1 cellular context compared by ENCODE assay signal in the genomic region with DNA sequence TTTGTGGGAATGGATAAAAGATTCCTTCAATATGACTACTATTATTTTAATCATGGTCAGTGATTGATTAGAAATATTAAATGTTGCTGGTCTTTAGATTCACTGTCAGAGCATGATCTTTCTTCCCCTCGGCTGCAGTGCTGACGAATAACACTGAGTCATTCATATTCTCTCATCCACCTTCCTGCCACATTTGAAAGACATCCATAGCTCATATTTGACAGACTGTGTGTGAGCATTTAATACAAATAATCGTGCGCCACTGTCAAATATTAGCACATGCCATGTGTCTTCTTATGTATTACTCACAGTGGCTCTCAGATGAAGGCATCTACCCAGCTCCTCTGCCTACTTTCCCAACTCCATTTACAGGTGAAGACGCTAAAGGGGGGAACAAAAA.
TF ChIP-seq lines count a peak whose summit lies in the region.

No MANE protein-coding gene starts in this region.

TF ChIP-seq in GM23338, 12 proteins besides CTCF, POLR2A, EP300 and RAD21 (continued from another document):
- TF ChIP-seq ZNF462 (CRISPR knock-in tag; IDR thresholded peaks at IDR 0.05) (no peak), POLR2AphosphoS5 (IDR thresholded peaks at IDR 0.05; ENCODE audit: low read depth) (no peak), ZNF114 (CRISPR knock-in tag; IDR thresholded peaks at IDR 0.05) (no peak), ETS1 (IDR thresholded peaks at IDR 0.05) (no peak), JUNB (IDR thresholded peaks at IDR 0.05; ENCODE audit: unreplicated experiment) (no peak), NANOG (IDR thresholded peaks at IDR 0.05; ENCODE audit: borderline replicate concordance) (no peak), EZH2 (IDR thresholded peaks at IDR 0.05; ENCODE audit: low read depth, unreplicated experiment) (no peak), EZH2phosphoT487 (IDR thresholded peaks at IDR 0.05; ENCODE audit: unreplicated experiment) (no peak)
- TF ChIP-seq, protein P1, sequence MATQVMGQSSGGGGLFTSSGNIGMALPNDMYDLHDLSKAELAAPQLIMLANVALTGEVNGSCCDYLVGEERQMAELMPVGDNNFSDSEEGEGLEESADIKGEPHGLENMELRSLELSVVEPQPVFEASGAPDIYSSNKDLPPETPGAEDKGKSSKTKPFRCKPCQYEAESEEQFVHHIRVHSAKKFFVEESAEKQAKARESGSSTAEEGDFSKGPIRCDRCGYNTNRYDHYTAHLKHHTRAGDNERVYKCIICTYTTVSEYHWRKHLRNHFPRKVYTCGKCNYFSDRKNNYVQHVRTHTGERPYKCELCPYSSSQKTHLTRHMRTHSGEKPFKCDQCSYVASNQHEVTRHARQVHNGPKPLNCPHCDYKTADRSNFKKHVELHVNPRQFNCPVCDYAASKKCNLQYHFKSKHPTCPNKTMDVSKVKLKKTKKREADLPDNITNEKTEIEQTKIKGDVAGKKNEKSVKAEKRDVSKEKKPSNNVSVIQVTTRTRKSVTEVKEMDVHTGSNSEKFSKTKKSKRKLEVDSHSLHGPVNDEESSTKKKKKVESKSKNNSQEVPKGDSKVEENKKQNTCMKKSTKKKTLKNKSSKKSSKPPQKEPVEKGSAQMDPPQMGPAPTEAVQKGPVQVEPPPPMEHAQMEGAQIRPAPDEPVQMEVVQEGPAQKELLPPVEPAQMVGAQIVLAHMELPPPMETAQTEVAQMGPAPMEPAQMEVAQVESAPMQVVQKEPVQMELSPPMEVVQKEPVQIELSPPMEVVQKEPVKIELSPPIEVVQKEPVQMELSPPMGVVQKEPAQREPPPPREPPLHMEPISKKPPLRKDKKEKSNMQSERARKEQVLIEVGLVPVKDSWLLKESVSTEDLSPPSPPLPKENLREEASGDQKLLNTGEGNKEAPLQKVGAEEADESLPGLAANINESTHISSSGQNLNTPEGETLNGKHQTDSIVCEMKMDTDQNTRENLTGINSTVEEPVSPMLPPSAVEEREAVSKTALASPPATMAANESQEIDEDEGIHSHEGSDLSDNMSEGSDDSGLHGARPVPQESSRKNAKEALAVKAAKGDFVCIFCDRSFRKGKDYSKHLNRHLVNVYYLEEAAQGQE (IDR thresholded peaks at IDR 0.05; ENCODE audit: unreplicated experiment) = no peak
TF ChIP-seq in GM23338: peak in this region for 0.
